1 cellular context compared by ENCODE assay signal in the genomic region with DNA sequence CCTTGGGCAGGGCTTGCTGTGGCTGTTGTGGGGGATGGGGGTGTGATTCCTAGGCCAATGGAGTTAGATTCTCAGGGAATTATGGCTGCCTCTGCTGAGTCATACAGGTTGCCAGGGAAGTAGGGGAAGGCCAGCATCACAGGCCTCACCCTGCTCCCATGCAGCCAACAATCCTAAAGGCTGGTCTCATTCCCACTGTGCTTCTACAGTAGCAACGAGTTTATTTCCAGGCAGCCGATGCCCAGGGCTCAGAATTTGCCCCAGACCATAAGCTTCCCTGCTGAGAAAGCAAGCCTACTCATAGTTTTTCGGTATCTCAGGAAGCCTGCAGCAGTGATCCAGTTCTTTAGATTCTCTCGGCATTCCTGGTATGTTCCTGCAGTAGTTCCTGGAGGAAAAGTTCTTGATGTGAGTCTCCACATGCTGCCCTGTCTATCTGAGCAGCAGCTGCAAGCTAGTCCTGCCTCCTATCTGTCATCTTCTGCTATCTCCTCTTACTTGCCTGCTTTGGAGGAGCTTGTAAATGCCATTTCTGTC.
TF ChIP-seq lines count a peak whose summit lies in the region.

No MANE protein-coding gene starts in this region.

TF ChIP-seq in WTC11, 78 proteins besides CTCF, POLR2A, EP300 and RAD21 (continued from another document):
- TF ChIP-seq, protein P1, sequence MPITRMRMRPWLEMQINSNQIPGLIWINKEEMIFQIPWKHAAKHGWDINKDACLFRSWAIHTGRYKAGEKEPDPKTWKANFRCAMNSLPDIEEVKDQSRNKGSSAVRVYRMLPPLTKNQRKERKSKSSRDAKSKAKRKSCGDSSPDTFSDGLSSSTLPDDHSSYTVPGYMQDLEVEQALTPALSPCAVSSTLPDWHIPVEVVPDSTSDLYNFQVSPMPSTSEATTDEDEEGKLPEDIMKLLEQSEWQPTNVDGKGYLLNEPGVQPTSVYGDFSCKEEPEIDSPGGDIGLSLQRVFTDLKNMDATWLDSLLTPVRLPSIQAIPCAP (CRISPR knock-in tag; IDR thresholded peaks at IDR 0.05): no peak
- TF ChIP-seq, protein P2, sequence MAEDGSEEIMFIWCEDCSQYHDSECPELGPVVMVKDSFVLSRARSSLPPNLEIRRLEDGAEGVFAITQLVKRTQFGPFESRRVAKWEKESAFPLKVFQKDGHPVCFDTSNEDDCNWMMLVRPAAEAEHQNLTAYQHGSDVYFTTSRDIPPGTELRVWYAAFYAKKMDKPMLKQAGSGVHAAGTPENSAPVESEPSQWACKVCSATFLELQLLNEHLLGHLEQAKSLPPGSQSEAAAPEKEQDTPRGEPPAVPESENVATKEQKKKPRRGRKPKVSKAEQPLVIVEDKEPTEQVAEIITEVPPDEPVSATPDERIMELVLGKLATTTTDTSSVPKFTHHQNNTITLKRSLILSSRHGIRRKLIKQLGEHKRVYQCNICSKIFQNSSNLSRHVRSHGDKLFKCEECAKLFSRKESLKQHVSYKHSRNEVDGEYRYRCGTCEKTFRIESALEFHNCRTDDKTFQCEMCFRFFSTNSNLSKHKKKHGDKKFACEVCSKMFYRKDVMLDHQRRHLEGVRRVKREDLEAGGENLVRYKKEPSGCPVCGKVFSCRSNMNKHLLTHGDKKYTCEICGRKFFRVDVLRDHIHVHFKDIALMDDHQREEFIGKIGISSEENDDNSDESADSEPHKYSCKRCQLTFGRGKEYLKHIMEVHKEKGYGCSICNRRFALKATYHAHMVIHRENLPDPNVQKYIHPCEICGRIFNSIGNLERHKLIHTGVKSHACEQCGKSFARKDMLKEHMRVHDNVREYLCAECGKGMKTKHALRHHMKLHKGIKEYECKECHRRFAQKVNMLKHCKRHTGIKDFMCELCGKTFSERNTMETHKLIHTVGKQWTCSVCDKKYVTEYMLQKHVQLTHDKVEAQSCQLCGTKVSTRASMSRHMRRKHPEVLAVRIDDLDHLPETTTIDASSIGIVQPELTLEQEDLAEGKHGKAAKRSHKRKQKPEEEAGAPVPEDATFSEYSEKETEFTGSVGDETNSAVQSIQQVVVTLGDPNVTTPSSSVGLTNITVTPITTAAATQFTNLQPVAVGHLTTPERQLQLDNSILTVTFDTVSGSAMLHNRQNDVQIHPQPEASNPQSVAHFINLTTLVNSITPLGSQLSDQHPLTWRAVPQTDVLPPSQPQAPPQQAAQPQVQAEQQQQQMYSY (CRISPR knock-in tag; IDR thresholded peaks at IDR 0.05): no peak
- no peak for TF ChIP-seq ESRRA (CRISPR knock-in tag; IDR thresholded peaks at IDR 0.05; ENCODE audit: borderline replicate concordance)
- TF ChIP-seq ETV6 (CRISPR knock-in tag; IDR thresholded peaks at IDR 0.05): no peak
- TF ChIP-seq JAZF1 (CRISPR knock-in tag; IDR thresholded peaks at IDR 0.05): no peak
- no peak for TF ChIP-seq ELF4 (CRISPR knock-in tag; IDR thresholded peaks at IDR 0.05; ENCODE audit: low read depth)
- TF ChIP-seq ZNF121 (CRISPR knock-in tag; IDR thresholded peaks at IDR 0.05): no peak
- no peak for TF ChIP-seq FOXJ3 (CRISPR knock-in tag; IDR thresholded peaks at IDR 0.05; ENCODE audit: borderline replicate concordance)
- no peak for TF ChIP-seq ZNF219 (CRISPR knock-in tag; IDR thresholded peaks at IDR 0.05; ENCODE audit: borderline replicate concordance)
- TF ChIP-seq, protein P3, sequence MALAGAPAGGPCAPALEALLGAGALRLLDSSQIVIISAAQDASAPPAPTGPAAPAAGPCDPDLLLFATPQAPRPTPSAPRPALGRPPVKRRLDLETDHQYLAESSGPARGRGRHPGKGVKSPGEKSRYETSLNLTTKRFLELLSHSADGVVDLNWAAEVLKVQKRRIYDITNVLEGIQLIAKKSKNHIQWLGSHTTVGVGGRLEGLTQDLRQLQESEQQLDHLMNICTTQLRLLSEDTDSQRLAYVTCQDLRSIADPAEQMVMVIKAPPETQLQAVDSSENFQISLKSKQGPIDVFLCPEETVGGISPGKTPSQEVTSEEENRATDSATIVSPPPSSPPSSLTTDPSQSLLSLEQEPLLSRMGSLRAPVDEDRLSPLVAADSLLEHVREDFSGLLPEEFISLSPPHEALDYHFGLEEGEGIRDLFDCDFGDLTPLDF (CRISPR knock-in tag; IDR thresholded peaks at IDR 0.05): no peak
- TF ChIP-seq, protein P4, sequence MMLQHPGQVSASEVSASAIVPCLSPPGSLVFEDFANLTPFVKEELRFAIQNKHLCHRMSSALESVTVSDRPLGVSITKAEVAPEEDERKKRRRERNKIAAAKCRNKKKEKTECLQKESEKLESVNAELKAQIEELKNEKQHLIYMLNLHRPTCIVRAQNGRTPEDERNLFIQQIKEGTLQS (CRISPR knock-in tag; conservative IDR thresholded peaks at IDR 0.05): no peak
- TF ChIP-seq SMAD4 (CRISPR knock-in tag; IDR thresholded peaks at IDR 0.05): no peak
- TF ChIP-seq, protein P5, sequence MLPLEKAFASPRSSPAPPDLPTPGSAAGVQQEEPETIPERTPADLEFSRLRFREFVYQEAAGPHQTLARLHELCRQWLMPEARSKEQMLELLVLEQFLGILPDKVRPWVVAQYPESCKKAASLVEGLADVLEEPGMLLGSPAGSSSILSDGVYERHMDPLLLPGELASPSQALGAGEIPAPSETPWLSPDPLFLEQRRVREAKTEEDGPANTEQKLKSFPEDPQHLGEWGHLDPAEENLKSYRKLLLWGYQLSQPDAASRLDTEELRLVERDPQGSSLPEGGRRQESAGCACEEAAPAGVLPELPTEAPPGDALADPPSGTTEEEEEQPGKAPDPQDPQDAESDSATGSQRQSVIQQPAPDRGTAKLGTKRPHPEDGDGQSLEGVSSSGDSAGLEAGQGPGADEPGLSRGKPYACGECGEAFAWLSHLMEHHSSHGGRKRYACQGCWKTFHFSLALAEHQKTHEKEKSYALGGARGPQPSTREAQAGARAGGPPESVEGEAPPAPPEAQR (CRISPR knock-in tag; IDR thresholded peaks at IDR 0.05): no peak
- no peak for TF ChIP-seq HMGA2 (CRISPR knock-in tag; IDR thresholded peaks at IDR 0.05)
